12 cellular contexts compared by ENCODE assay signal in the genomic region with DNA sequence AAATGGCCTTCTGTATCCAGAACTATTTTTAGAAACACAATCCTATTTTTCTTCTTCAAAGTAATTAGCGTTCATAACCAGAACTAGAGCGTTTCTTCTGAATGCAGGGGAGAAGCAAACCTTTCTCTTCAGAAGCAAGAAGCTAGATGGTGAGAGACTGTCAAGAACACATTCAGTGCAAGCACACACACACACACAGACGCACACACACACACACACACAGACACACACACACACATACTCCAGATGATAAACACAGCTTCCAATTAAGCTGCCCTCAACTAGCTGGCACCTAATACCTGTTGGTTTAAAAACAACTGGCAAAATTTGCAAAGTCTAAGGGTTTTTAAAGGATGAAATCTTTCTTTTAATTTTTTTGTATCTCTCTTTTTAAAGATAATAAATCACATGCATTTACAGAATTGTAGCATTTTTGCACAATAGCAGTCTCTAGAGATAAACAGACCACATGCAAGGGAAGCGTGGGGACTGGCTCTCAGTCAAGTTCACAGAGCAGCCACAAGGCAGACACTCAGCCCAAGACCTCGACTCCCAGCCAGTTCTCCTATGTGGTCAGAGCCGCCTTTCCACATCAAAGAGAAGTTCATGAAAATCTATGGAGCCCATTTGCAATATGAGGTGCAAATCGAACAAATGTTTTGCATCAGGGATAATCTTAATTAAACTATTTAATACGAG.
DNase-seq lines count a peak whose midpoint lies in the region; ATAC-seq and TF ChIP-seq lines count a peak whose summit lies in the region.
"Had no signal": no experiment of that assay in that cellular context is flagged by ENCODE, and none has a peak within 500 bp of the region (broad histone marks: within the 10 kb centered on the region; RNA-seq: fewer than 3 reads in every experiment).

No MANE protein-coding gene starts in this region.

- CTCF ChIA-PET in activated CD8-positive, alpha-beta T cell treated with anti-CD3 and anti-CD28 coated beads for 36 hours (lab: Charles Lee), result no interaction called here

- no peak overlapping the region for H3K4me3 Mint-ChIP-seq in activated CD8-positive, alpha-beta T cell treated with anti-CD3 and anti-CD28 coated beads for 36 hours
- H3K4me3 Mint-ChIP-seq: activated CD4-positive, alpha-beta T cell treated with anti-CD3 and anti-CD28 coated beads, Interleukin-2, amount 10 ng/mL, durations not matched to agents 24 days and 14 days; IgD-negative memory B cell had no signal

- in situ Hi-C loops in astrocyte of the spinal cord (cut with HindIII; ENCODE audit: low sequenced_read_pairs), result no loop called here

- H3K9me3 ChIP-seq in right atrium auricular region, result no peaks in the 10 kb centered on the region

- H3K36me3 ChIP-seq in right atrium auricular region, result no peaks in the 10 kb centered on the region

- POLR2A ChIA-PET in activated CD8-positive, alpha-beta T cell treated with anti-CD3 and anti-CD28 coated beads for 36 hours (lab: Charles Lee), result no interaction called here

- DNase-seq in GM04504 (ENCODE audit: low read depth), result peak; percentile 41
- peak; percentile 83 for DNase-seq in astrocyte of the spinal cord (ENCODE audit: low read depth, low spot score)
- DNase-seq in right atrium auricular region (ENCODE audit: low spot score), result peak; percentile 64
- DNase-seq in smooth muscle cell of the brain vasculature (ENCODE audit: low read depth, low spot score), result peak; percentile 21
- no peak for DNase-seq in activated CD8-positive, alpha-beta T cell treated with anti-CD3 and anti-CD28 coated beads for 36 hours
- no peak for DNase-seq in retina
- DNase-seq: activated CD4-positive, alpha-beta T cell treated with anti-CD3 and anti-CD28 coated beads, Interleukin-2, amount 10 ng/mL, durations not matched to agents 24 days and 14 days; cortex of kidney; NCI-H1694 treated with DMSO at 0.1 percent for 48 hours had no signal

- H3K27ac Mint-ChIP-seq in activated CD8-positive, alpha-beta T cell treated with anti-CD3 and anti-CD28 coated beads for 36 hours, result no peak overlapping the region
- H3K27ac Mint-ChIP-seq: activated CD4-positive, alpha-beta T cell treated with anti-CD3 and anti-CD28 coated beads, Interleukin-2, amount 10 ng/mL, durations not matched to agents 24 days and 14 days; IgD-negative memory B cell had no signal

- H3K27ac ChIP-seq in right atrium auricular region, result no peak overlapping the region

- no peaks in the 10 kb centered on the region for H3K27me3 ChIP-seq in right atrium auricular region

- peaks cover 0 to 7% of the 10 kb centered on the region in 2 donors for H3K4me1 ChIP-seq in right atrium auricular region

- no peaks in the 10 kb centered on the region for H3K36me3 Mint-ChIP-seq in activated CD8-positive, alpha-beta T cell treated with anti-CD3 and anti-CD28 coated beads for 36 hours (ENCODE audit: low read depth)

- ATAC-seq in HG02610 (IDR thresholded peaks at IDR 0.05; ENCODE audit: unreplicated experiment), result no peak
- no peak for ATAC-seq in activated CD8-positive, alpha-beta T cell treated with anti-CD3 and anti-CD28 coated beads for 36 hours
- ATAC-seq in GM21576 (IDR thresholded peaks at IDR 0.05; ENCODE audit: unreplicated experiment), result no peak

- peaks cover 12% of the 10 kb centered on the region for H3K4me1 Mint-ChIP-seq in activated CD8-positive, alpha-beta T cell treated with anti-CD3 and anti-CD28 coated beads for 36 hours (ENCODE audit: low read depth)

- H3K4me3 ChIP-seq in astrocyte of the spinal cord (ENCODE audit: low read depth, low read length) (no peak overlapping the region), right atrium auricular region (no peak overlapping the region)

- no peaks in the 10 kb centered on the region for H3K9me3 Mint-ChIP-seq in activated CD8-positive, alpha-beta T cell treated with anti-CD3 and anti-CD28 coated beads for 36 hours
- H3K9me3 Mint-ChIP-seq: activated CD4-positive, alpha-beta T cell treated with anti-CD3 and anti-CD28 coated beads, Interleukin-2, amount 10 ng/mL, durations not matched to agents 24 days and 14 days; IgD-negative memory B cell had no signal

- intact Hi-C loops in activated CD8-positive, alpha-beta T cell treated with anti-CD3 and anti-CD28 coated beads for 36 hours (cut with micrococcal nuclease), result no loop called here

- TF ChIP-seq CTCF in astrocyte of the spinal cord (IDR thresholded peaks at IDR 0.05; ENCODE audit: low read depth, low read length) (no peak), right atrium auricular region (IDR thresholded peaks at IDR 0.05) (no peak)
- TF ChIP-seq CTCF in activated CD8-positive, alpha-beta T cell treated with anti-CD3 and anti-CD28 coated beads for 36 hours (IDR thresholded peaks at IDR 0.05), result no peak

- no peaks in the 10 kb centered on the region for H3K27me3 Mint-ChIP-seq in activated CD8-positive, alpha-beta T cell treated with anti-CD3 and anti-CD28 coated beads for 36 hours
- H3K27me3 Mint-ChIP-seq: activated CD4-positive, alpha-beta T cell treated with anti-CD3 and anti-CD28 coated beads, Interleukin-2, amount 10 ng/mL, durations not matched to agents 24 days and 14 days; IgD-negative memory B cell had no signal

Comparison
In these comparisons a context has a peak if more than half of its experiments do, and no peak if none do; other contexts are left out.
1. DNase-seq: peak in GM04504 (single experiment), astrocyte of the spinal cord (single experiment), right atrium auricular region (single experiment) and smooth muscle cell of the brain vasculature (single experiment); none in activated CD8-positive, alpha-beta T cell treated with anti-CD3 and anti-CD28 coated beads for 36 hours (single experiment) and retina (single experiment).